Comparison of ENCODE assay signal across 11 cellular contexts in genomic region chr3:156680243-156680930, GRCh38. TPM values are rescaled to one million over a fixed set of nuclear protein-coding genes. Genes with fewer than 3 reads are reported as not detected.
DNase-seq lines count a peak whose midpoint lies in the region; ATAC-seq, FAIRE-seq and TF ChIP-seq lines count a peak whose summit lies in the region.
"Had no signal": no experiment of that assay in that cellular context is flagged by ENCODE, and none has a peak within 500 bp of the region (broad histone marks: within the 10 kb centered on the region; RNA-seq: fewer than 3 reads in every experiment).

No MANE protein-coding gene starts in this region.

- H3K36me3 ChIP-seq in CD4-positive, CD25-positive, alpha-beta regulatory T cell (ENCODE audit: control insufficient read depth, insufficient read depth, low read length), result peaks cover 36% of the 10 kb centered on the region
- peaks cover 38% of the 10 kb centered on the region for H3K36me3 ChIP-seq in HUES48 (ENCODE audit: control insufficient read depth, insufficient read depth, low read length)
- H3K36me3 ChIP-seq in brain microvascular endothelial cell (replicated peaks), result peaks cover 39% of the 10 kb centered on the region
- H3K36me3 ChIP-seq in naive thymus-derived CD4-positive, alpha-beta T cell (ENCODE audit: control insufficient read depth in 2 of 3, insufficient read depth in 3 of 3, low read length in 3 of 3), result peaks cover 0 to 13% (median under 1%) of the 10 kb centered on the region in 3 experiments

- H3K27me3 ChIP-seq in CD4-positive, CD25-positive, alpha-beta regulatory T cell (ENCODE audit: control insufficient read depth, insufficient read depth, low read length), result no peaks in the 10 kb centered on the region
- H3K27me3 ChIP-seq in HUES48 (ENCODE audit: control insufficient read depth, insufficient read depth, low read length), result no peaks in the 10 kb centered on the region
- H3K27me3 ChIP-seq in brain microvascular endothelial cell (replicated peaks), result no peaks in the 10 kb centered on the region
- no peaks in the 10 kb centered on the region for H3K27me3 ChIP-seq in naive thymus-derived CD4-positive, alpha-beta T cell (ENCODE audit: control insufficient read depth in 2 of 2, insufficient read depth in 2 of 2, low read length in 2 of 2)

- H3K9ac ChIP-seq in HUES48 (ENCODE audit: low read depth, low read length), result peak overlapping the region; percentile 16; the same call in 1 of the 2 replicates

- no peaks in the 10 kb centered on the region for H3K9me3 Mint-ChIP-seq in CD4-positive, CD25-positive, alpha-beta regulatory T cell
- no peaks in the 10 kb centered on the region for H3K9me3 Mint-ChIP-seq in naive thymus-derived CD4-positive, alpha-beta T cell

- peak overlapping the region; percentile 28 to 65 (median 56) for H3K4me3 Mint-ChIP-seq in CD4-positive, CD25-positive, alpha-beta regulatory T cell
- H3K4me3 Mint-ChIP-seq in naive thymus-derived CD4-positive, alpha-beta T cell, result peak overlapping the region in 7 of 10 donors; percentile 12 to 81 (median 54)

- FAIRE-seq in GM19239 (lab: Jason Lieb, UNC), result no peak

- no peak overlapping the region for H3K27ac ChIP-seq in CD4-positive, CD25-positive, alpha-beta regulatory T cell (ENCODE audit: insufficient read depth, low read length, poor library complexity, severe bottlenecking)
- peak overlapping the region; percentile 74 for H3K27ac ChIP-seq in HUES48 (ENCODE audit: low read depth, low read length)
- peak overlapping the region; percentile 83 for H3K27ac ChIP-seq in brain microvascular endothelial cell
- no peak overlapping the region for H3K27ac ChIP-seq in naive thymus-derived CD4-positive, alpha-beta T cell (ENCODE audit: low read depth, low read length)

- in situ Hi-C loops in brain microvascular endothelial cell (cut with HindIII; ENCODE audit: low pct_ligation_motif_present, low sequenced_read_pairs), result loop anchor here (25.0 kb wide), 1 partner anchor 407 kb away; no protein-coding TSS in a partner anchor

- POLR2A ChIA-PET in naive thymus-derived CD4-positive, alpha-beta T cell (lab: Charles Lee), result no interaction called here

- peaks cover 51 to 90% (median 77%) of the 10 kb centered on the region in 4 donors for H3K4me1 Mint-ChIP-seq in CD4-positive, CD25-positive, alpha-beta regulatory T cell
- peaks cover 56 to 89% (median 87%) of the 10 kb centered on the region in 7 donors for H3K4me1 Mint-ChIP-seq in naive thymus-derived CD4-positive, alpha-beta T cell

- CTCF ChIA-PET in naive thymus-derived CD4-positive, alpha-beta T cell (lab: Charles Lee), result no interaction called here

- intact Hi-C loops in naive thymus-derived CD4-positive, alpha-beta T cell (cut with micrococcal nuclease), result no loop called here

- no peaks in the 10 kb centered on the region for H3K27me3 Mint-ChIP-seq in CD4-positive, CD25-positive, alpha-beta regulatory T cell
- no peaks in the 10 kb centered on the region for H3K27me3 Mint-ChIP-seq in naive thymus-derived CD4-positive, alpha-beta T cell

- peaks cover 84% of the 10 kb centered on the region for H3K4me1 ChIP-seq in CD4-positive, CD25-positive, alpha-beta regulatory T cell (ENCODE audit: control insufficient read depth, insufficient read depth, low read length, poor library complexity, severe bottlenecking)
- H3K4me1 ChIP-seq in HUES48 (ENCODE audit: control insufficient read depth, insufficient read depth, low read length), result peaks cover 32% of the 10 kb centered on the region
- H3K4me1 ChIP-seq in naive thymus-derived CD4-positive, alpha-beta T cell (ENCODE audit: control insufficient read depth in 2 of 2, insufficient read depth in 2 of 2, low read length in 2 of 2), result peaks cover 47 to 50% of the 10 kb centered on the region in 2 donors

- no peak for TF ChIP-seq CTCF in brain microvascular endothelial cell (IDR thresholded peaks at IDR 0.05; ENCODE audit: low read depth, low read length, missing control alignments)

- DNase-seq in CD4-positive, CD25-positive, alpha-beta regulatory T cell, result no peak
- DNase-seq in brain microvascular endothelial cell (no peak), retina (no peak), GM19239 (ENCODE audit: insufficient read length, low spot score) (no peak), KG1 (lab: John Stamatoyannopoulos, UW) (no peak)
- no peak for DNase-seq in naive thymus-derived CD4-positive, alpha-beta T cell
- DNase-seq: activated CD4-positive, alpha-beta T cell treated with anti-CD3 and anti-CD28 coated beads, Interleukin-2, amount 50 U/mL, for 1 hour; midbrain; NCI-H187 had no signal

- peaks cover 24% of the 10 kb centered on the region for H3K36me3 Mint-ChIP-seq in CD4-positive, CD25-positive, alpha-beta regulatory T cell
- peaks cover 8 to 55% (median 21%) of the 10 kb centered on the region in 5 donors for H3K36me3 Mint-ChIP-seq in naive thymus-derived CD4-positive, alpha-beta T cell

- H3K4me3 ChIP-seq in CD4-positive, CD25-positive, alpha-beta regulatory T cell (ENCODE audit: low read depth, low read length), result peak overlapping the region; percentile 96
- no peak overlapping the region for H3K4me3 ChIP-seq in HUES48 (ENCODE audit: low read depth, low read length)
- H3K4me3 ChIP-seq in brain microvascular endothelial cell (ENCODE audit: low read depth, low read length), result no peak overlapping the region
- H3K4me3 ChIP-seq in naive thymus-derived CD4-positive, alpha-beta T cell (ENCODE audit: low read length), result no peak overlapping the region

- no peaks in the 10 kb centered on the region for H3K9me3 ChIP-seq in CD4-positive, CD25-positive, alpha-beta regulatory T cell (ENCODE audit: control insufficient read depth in 2 of 2, low read length in 2 of 2)
- no peaks in the 10 kb centered on the region for H3K9me3 ChIP-seq in HUES48 (ENCODE audit: control insufficient read depth, insufficient read depth, low read length)
- no peaks in the 10 kb centered on the region for H3K9me3 ChIP-seq in naive thymus-derived CD4-positive, alpha-beta T cell (ENCODE audit: control insufficient read depth in 2 of 3, low read length in 3 of 3)

- ATAC-seq in CD4-positive, CD25-positive, alpha-beta regulatory T cell (ENCODE audit: low read depth in 2 of 2), result no peak
- ATAC-seq in naive thymus-derived CD4-positive, alpha-beta T cell, result no peak
- no peak for ATAC-seq in HG02571 (IDR thresholded peaks at IDR 0.05; ENCODE audit: unreplicated experiment)

- H3K27ac Mint-ChIP-seq in CD4-positive, CD25-positive, alpha-beta regulatory T cell, result peak overlapping the region in 1 of 3 donors; percentile 64
- no peak overlapping the region for H3K27ac Mint-ChIP-seq in naive thymus-derived CD4-positive, alpha-beta T cell

RNA-seq across cellular contexts. Expression of gene TIPARP, which starts 6.0 kb away (rescaled TPM):
- total RNA-seq in CD4-positive, CD25-positive, alpha-beta regulatory T cell, result 120 TPM
- 10 to 100 TPM; 11.5 to 24.2 (median 19.5) TPM for polyA plus RNA-seq in CD4-positive, CD25-positive, alpha-beta regulatory T cell
- 10 to 100 TPM; 59.2 to 66.6 (median 64.3) TPM for total RNA-seq in naive thymus-derived CD4-positive, alpha-beta T cell
- polyA plus RNA-seq in naive thymus-derived CD4-positive, alpha-beta T cell, result 1 to 10 TPM; 4.2 to 8.4 TPM

Comparison
In these comparisons a context has a peak if more than half of its experiments do, and no peak if none do; other contexts are left out.
1. H3K27ac ChIP-seq: peak in HUES48 (single experiment) and brain microvascular endothelial cell (single experiment); none in CD4-positive, CD25-positive, alpha-beta regulatory T cell (single experiment) and naive thymus-derived CD4-positive, alpha-beta T cell (single experiment).